In genomic region chr11:118998822-118999221, GRCh38 we compare ENCODE assay signal across 8 cellular contexts. TPM values are rescaled to one million over a fixed set of nuclear protein-coding genes. Genes with fewer than 3 reads are reported as not detected.
A peak's percentile ranks its signal among the peaks of the same experiment; 100 is the strongest.
DNase-seq lines count a peak whose midpoint lies in the region; ATAC-seq and TF ChIP-seq lines count a peak whose summit lies in the region.

No MANE protein-coding gene starts in this region.

- peak overlapping the region; percentile 78 to 91 for H3K4me3 ChIP-seq in gastroesophageal sphincter
- peak overlapping the region; percentile 62 to 96 (median 84) for H3K4me3 ChIP-seq in sigmoid colon

- H3K36me3 ChIP-seq in gastroesophageal sphincter (peaks cover 0 to 46% of the 10 kb centered on the region in 2 donors), sigmoid colon (peaks cover 0 to 44% (median 15%) of the 10 kb centered on the region in 4 donors)

- H3K27me3 ChIP-seq in gastroesophageal sphincter (no peaks in the 10 kb centered on the region), sigmoid colon (no peaks in the 10 kb centered on the region)

- no peak for DNase-seq in T-helper 1 cell
- no peak for DNase-seq in T-helper 17 cell
- DNase-seq in sigmoid colon: no peak
- no peak for DNase-seq in stimulated activated naive CD4-positive, alpha-beta T cell treated with Interleukin-2 at 50 U/mL for 16 hours (lab: John Stamatoyannopoulos, UW)
- no peak for DNase-seq in stimulated activated CD4-positive, alpha-beta T cell treated with anti-CD3 and anti-CD28 coated beads, Interleukin-2, amount 100 ng/mL, for 24 hours

- H3K27ac Mint-ChIP-seq in T-helper 1 cell treated with Interleukin-12 subunit alpha and Interleukin-12 subunit beta and Interleukin-4 antibody, amounts not matched to agents 30 μg/mL and 1 μg/mL, for 36 hours: peak overlapping the region; percentile 97
- peak overlapping the region; percentile 98 for H3K27ac Mint-ChIP-seq in T-helper 17 cell

- H3K27ac ChIP-seq in gastroesophageal sphincter: peak overlapping the region; percentile 85 to 96 (median 94)
- peak overlapping the region; percentile 86 to 94 (median 90) for H3K27ac ChIP-seq in sigmoid colon

- no peak for TF ChIP-seq EP300 in gastroesophageal sphincter (IDR thresholded peaks at IDR 0.05)
- no peak for TF ChIP-seq EP300 in sigmoid colon (IDR thresholded peaks at IDR 0.05)

- WGBS in gastroesophageal sphincter (ENCODE audit: low coverage in 1 of 2), 2 donors: 21 to 42% methylated on average over 6 of the region's 6 CpGs
- 57 to 70% methylated on average over 6 of the region's 6 CpGs for WGBS in sigmoid colon, 2 donors

- peaks cover 22% of the 10 kb centered on the region for H3K36me3 Mint-ChIP-seq in T-helper 1 cell treated with Interleukin-12 subunit alpha and Interleukin-12 subunit beta and Interleukin-4 antibody, amounts not matched to agents 30 μg/mL and 1 μg/mL, for 36 hours (ENCODE audit: low read depth)
- peaks cover 7% of the 10 kb centered on the region for H3K36me3 Mint-ChIP-seq in T-helper 17 cell (ENCODE audit: low read depth)

- H3K4me1 Mint-ChIP-seq in T-helper 1 cell treated with Interleukin-12 subunit alpha and Interleukin-12 subunit beta and Interleukin-4 antibody, amounts not matched to agents 30 μg/mL and 1 μg/mL, for 36 hours (ENCODE audit: low read depth): peaks cover 27% of the 10 kb centered on the region
- peaks cover 22% of the 10 kb centered on the region for H3K4me1 Mint-ChIP-seq in T-helper 17 cell

- H3K9me3 Mint-ChIP-seq in T-helper 1 cell treated with Interleukin-12 subunit alpha and Interleukin-12 subunit beta and Interleukin-4 antibody, amounts not matched to agents 30 μg/mL and 1 μg/mL, for 36 hours: no peaks in the 10 kb centered on the region

- intact Hi-C loops in sigmoid colon (cut with DNase I): no loop called here

- TF ChIP-seq CTCF in gastroesophageal sphincter (IDR thresholded peaks at IDR 0.05): no peak
- no peak for TF ChIP-seq CTCF in sigmoid colon (IDR thresholded peaks at IDR 0.05)

- H3K4me3 Mint-ChIP-seq in T-helper 1 cell treated with Interleukin-12 subunit alpha and Interleukin-12 subunit beta and Interleukin-4 antibody, amounts not matched to agents 30 μg/mL and 1 μg/mL, for 36 hours: peak overlapping the region; percentile 94
- H3K4me3 Mint-ChIP-seq in T-helper 17 cell: peak overlapping the region; percentile 98

- H3K9me3 ChIP-seq in T-helper 17 cell (ENCODE audit: control insufficient read depth, low read length, poor library complexity, severe bottlenecking) (no peaks in the 10 kb centered on the region), gastroesophageal sphincter (no peaks in the 10 kb centered on the region), sigmoid colon (no peaks in the 10 kb centered on the region)

- peaks cover 0 to 46% (median 17%) of the 10 kb centered on the region in 3 donors for H3K4me1 ChIP-seq in gastroesophageal sphincter
- H3K4me1 ChIP-seq in sigmoid colon: peaks cover 0 to 31% (median 19%) of the 10 kb centered on the region in 4 donors

- ATAC-seq in T-helper 17 cell: no peak
- ATAC-seq in gastroesophageal sphincter: no peak
- ATAC-seq in HG03432 (IDR thresholded peaks at IDR 0.05; ENCODE audit: unreplicated experiment): no peak

- no peaks in the 10 kb centered on the region for H3K27me3 Mint-ChIP-seq in T-helper 1 cell treated with Interleukin-12 subunit alpha and Interleukin-12 subunit beta and Interleukin-4 antibody, amounts not matched to agents 30 μg/mL and 1 μg/mL, for 36 hours (ENCODE audit: low read depth)
- no peaks in the 10 kb centered on the region for H3K27me3 Mint-ChIP-seq in T-helper 17 cell

- TF ChIP-seq POLR2A in gastroesophageal sphincter (IDR thresholded peaks at IDR 0.05) (no peak), sigmoid colon (IDR thresholded peaks at IDR 0.05) (no peak)

RNA-seq across cellular contexts. Expression of gene CENATAC, which starts 0.9 kb away (rescaled TPM):
- total RNA-seq in T-helper 17 cell: 100 to 1,000 TPM; 116 TPM
- total RNA-seq in gastroesophageal sphincter: 10 to 100 TPM in 3 of 4 donors, 1 to 10 TPM in 1; 5.8 to 90.3 (median 40.0) TPM
- 10 to 100 TPM; 29.6 to 60.5 (median 40.7) TPM for total RNA-seq in sigmoid colon
- polyA plus RNA-seq in sigmoid colon: 10 to 100 TPM in 1 of 3 donors, 1 to 10 TPM in 2; 5.3 to 24.6 (median 7.2) TPM

RNA-seq across cellular contexts. Expression of gene RPS25, which starts 19.3 kb away (rescaled TPM):
- total RNA-seq in T-helper 17 cell (1,000 to 10,000 TPM; 2,323 to 2,414 TPM), gastroesophageal sphincter (1,000 to 10,000 TPM; 1,381 to 2,808 (median 2,000) TPM), sigmoid colon (1,000 to 10,000 TPM; 1,350 to 3,369 (median 2,098) TPM)
- 1,000 to 10,000 TPM; 2,091 to 3,409 (median 2,533) TPM for polyA plus RNA-seq in sigmoid colon

RNA-seq across cellular contexts. Expression of gene TRAPPC4, which starts 19.7 kb away (rescaled TPM):
- total RNA-seq in T-helper 17 cell (10 to 100 TPM; 62.4 to 69.5 TPM), gastroesophageal sphincter (10 to 100 TPM; 44.4 to 69.0 (median 52.1) TPM), sigmoid colon (10 to 100 TPM; 32.4 to 60.3 (median 47.5) TPM)
- 10 to 100 TPM; 49.9 to 90.9 (median 74.5) TPM for polyA plus RNA-seq in sigmoid colon

RNA-seq across cellular contexts. Expression of gene FOXR1, which starts 27.3 kb away (rescaled TPM):
- total RNA-seq in T-helper 17 cell (not detected), gastroesophageal sphincter (not detected), sigmoid colon (not detected)
- polyA plus RNA-seq in sigmoid colon: not detected

RNA-seq across cellular contexts. Expression of gene SLC37A4, which starts 31.9 kb away (rescaled TPM):
- total RNA-seq in T-helper 17 cell (10 to 100 TPM in 1 of 2 donors, 1 to 10 TPM in 1; 9.0 to 11.0 TPM), gastroesophageal sphincter (10 to 100 TPM; 10.1 to 11.6 (median 11.1) TPM), sigmoid colon (10 to 100 TPM in 2 of 4 donors, 1 to 10 TPM in 2; 8.0 to 13.8 (median 10.1) TPM)
- polyA plus RNA-seq in sigmoid colon: 10 to 100 TPM in 2 of 3 donors, 1 to 10 TPM in 1; 8.4 to 31.5 (median 11.1) TPM
